In genomic region chr1:156212130-156212529, GRCh38 we compare ENCODE assay signal across 8 cellular contexts. TPM values are rescaled to one million over a fixed set of nuclear protein-coding genes. Genes with fewer than 3 reads are reported as not detected.
DNase-seq lines count a peak whose midpoint lies in the region; ATAC-seq and TF ChIP-seq lines count a peak whose summit lies in the region.

No MANE protein-coding gene starts in this region.

- no peaks in the 10 kb centered on the region for H3K27me3 Mint-ChIP-seq in T-helper 17 cell

- H3K4me3 ChIP-seq in GM12864 (ENCODE audit: low read depth, low read length) (peak overlapping the region; percentile 83; the same call in 1 of the 2 replicates), fibroblast of pulmonary artery (replicated peaks; ENCODE audit: low read depth, low read length) (peak overlapping the region; percentile 77), retinal pigment epithelial cell (ENCODE audit: low read length) (peak overlapping the region; percentile 91)

- H3K4me1 Mint-ChIP-seq in T-helper 17 cell: peaks cover 21% of the 10 kb centered on the region

- H3K9me3 ChIP-seq in T-helper 17 cell (ENCODE audit: control insufficient read depth, low read length, poor library complexity, severe bottlenecking): no peaks in the 10 kb centered on the region

- DNase-seq in GM12864 (ENCODE audit: low read depth) (no peak), T-helper 17 cell (no peak), fibroblast of pulmonary artery (ENCODE audit: low read depth) (no peak), retinal pigment epithelial cell (ENCODE audit: low read depth) (no peak)
- DNase-seq in activated CD8-positive, alpha-beta memory T cell treated with anti-CD3 and anti-CD28 coated beads for 24 hours: no peak

- TF ChIP-seq CTCF in GM12864 (IDR thresholded peaks at IDR 0.05; ENCODE audit: low read depth, low read length, missing control alignments): no peak
- TF ChIP-seq CTCF in fibroblast of pulmonary artery (IDR thresholded peaks at IDR 0.05; ENCODE audit: low read length, missing control alignments): no peak
- TF ChIP-seq CTCF in retinal pigment epithelial cell (conservative IDR thresholded peaks at IDR 0.05; ENCODE audit: low read depth, low read length): no peak

- no peak for ATAC-seq in T-helper 17 cell
- ATAC-seq in GM19023 (IDR thresholded peaks at IDR 0.05; ENCODE audit: unreplicated experiment): no peak
- ATAC-seq in GM18873 (IDR thresholded peaks at IDR 0.05; ENCODE audit: low FRiP score, unreplicated experiment): no peak
- no peak for ATAC-seq in GM21786 (IDR thresholded peaks at IDR 0.05; ENCODE audit: unreplicated experiment)

- H3K36me3 Mint-ChIP-seq in T-helper 17 cell (ENCODE audit: low read depth): peaks cover 7% of the 10 kb centered on the region

- peak overlapping the region; percentile 97 for H3K27ac Mint-ChIP-seq in T-helper 17 cell

- peak overlapping the region; percentile 94 for H3K4me3 Mint-ChIP-seq in T-helper 17 cell

RNA-seq across cellular contexts. Expression of gene PMF1, which starts 0.7 kb away (rescaled TPM):
- total RNA-seq in T-helper 17 cell: 10 to 100 TPM; 59.1 to 73.2 TPM

RNA-seq across cellular contexts. Expression of gene SLC25A44, which starts 18.2 kb away (rescaled TPM):
- 10 to 100 TPM; 14.4 to 21.6 TPM for total RNA-seq in T-helper 17 cell

RNA-seq across cellular contexts. Expression of gene BGLAP, which starts 29.9 kb away (rescaled TPM):
- 1 to 10 TPM; 1.1 to 3.7 TPM for total RNA-seq in T-helper 17 cell

RNA-seq across cellular contexts. Expression of gene PAQR6, which starts 35.7 kb away (rescaled TPM):
- total RNA-seq in T-helper 17 cell: 1 to 10 TPM; 2.8 to 3.1 TPM

RNA-seq across cellular contexts. Expression of gene SEMA4A, which starts 58.7 kb away (rescaled TPM):
- total RNA-seq in T-helper 17 cell: 10 to 100 TPM; 21.7 to 58.1 TPM
